In the genomic region with DNA sequence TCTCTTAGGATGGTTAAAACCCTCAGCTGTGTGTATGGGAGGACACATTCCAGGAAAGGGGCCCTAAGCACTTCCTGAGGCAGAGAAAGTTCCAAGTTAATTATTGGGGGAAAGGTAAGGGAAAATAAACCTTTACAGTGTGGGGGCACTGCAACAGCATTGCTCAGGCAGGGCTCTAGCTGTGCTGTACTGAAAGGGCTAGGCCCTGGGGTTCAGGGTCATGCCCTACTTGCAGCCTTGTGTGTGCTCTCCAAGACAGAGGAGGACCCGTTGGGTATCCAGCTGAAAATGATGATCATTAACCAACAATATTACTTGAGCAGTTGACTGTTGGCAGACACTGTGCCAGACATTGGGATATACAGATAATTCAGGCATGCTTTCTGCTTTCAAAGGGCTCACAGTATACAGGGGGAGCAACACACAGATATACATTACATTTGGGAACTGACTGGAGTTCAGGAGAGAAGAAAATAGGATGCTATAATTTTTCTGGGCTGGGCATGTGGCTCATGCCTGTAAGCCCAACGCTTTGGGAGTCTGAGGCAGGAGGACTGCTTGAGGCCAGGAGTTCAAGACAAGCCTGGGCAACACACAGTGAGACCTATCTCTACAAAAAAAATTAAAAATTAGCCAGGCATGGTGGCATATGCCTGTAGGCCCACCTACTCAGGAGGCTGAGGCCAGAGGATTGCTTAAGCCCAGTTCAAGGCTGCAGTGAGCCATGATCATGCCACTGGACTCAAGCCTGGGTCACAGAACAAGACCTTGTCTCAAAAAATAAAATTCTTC, we compare ENCODE assay signal across 2 cellular contexts.
TF ChIP-seq lines count a peak whose summit lies in the region.

No MANE protein-coding gene starts in this region.

TF ChIP-seq in IMR-90, 13 proteins besides CTCF, POLR2A, EP300 and RAD21:
- TF ChIP-seq NFE2L2 (IDR thresholded peaks at IDR 0.05; ENCODE audit: low read depth, low read length) (no peak), MAFK (IDR thresholded peaks at IDR 0.05; ENCODE audit: low read depth, low read length) (no peak), CEBPB (IDR thresholded peaks at IDR 0.05; ENCODE audit: low read depth, low read length) (no peak), SMC3 (IDR thresholded peaks at IDR 0.05; ENCODE audit: low read depth, low read length) (no peak), MAZ (IDR thresholded peaks at IDR 0.05; ENCODE audit: borderline replicate concordance, low read depth, low read length) (no peak), MXI1 (IDR thresholded peaks at IDR 0.05; ENCODE audit: borderline replicate concordance, low read depth, low read length) (no peak)
- TF ChIP-seq, protein P1, sequence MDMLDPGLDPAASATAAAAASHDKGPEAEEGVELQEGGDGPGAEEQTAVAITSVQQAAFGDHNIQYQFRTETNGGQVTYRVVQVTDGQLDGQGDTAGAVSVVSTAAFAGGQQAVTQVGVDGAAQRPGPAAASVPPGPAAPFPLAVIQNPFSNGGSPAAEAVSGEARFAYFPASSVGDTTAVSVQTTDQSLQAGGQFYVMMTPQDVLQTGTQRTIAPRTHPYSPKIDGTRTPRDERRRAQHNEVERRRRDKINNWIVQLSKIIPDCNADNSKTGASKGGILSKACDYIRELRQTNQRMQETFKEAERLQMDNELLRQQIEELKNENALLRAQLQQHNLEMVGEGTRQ (IDR thresholded peaks at IDR 0.05; ENCODE audit: low read depth, low read length) = no peak
TF ChIP-seq in IMR-90: peak in this region for 0.

TF ChIP-seq in K562, 482 proteins besides CTCF, POLR2A, EP300 and RAD21:
- TF ChIP-seq POLR2AphosphoS2 (IDR thresholded peaks at IDR 0.05; ENCODE audit: low read length) (no peak), NCOA2 (IDR thresholded peaks at IDR 0.05; ENCODE audit: partially characterized antibody in 2 of 2) (no peak), CHD1 (IDR thresholded peaks at IDR 0.05; ENCODE audit: low read length) (no peak), POLR2B (IDR thresholded peaks at IDR 0.05; ENCODE audit: low read depth, partially characterized antibody) (no peak), MYNN (IDR thresholded peaks at IDR 0.05) (no peak), MYNN (CRISPR knock-in tag; IDR thresholded peaks at IDR 0.05) (no peak), ERF (CRISPR knock-in tag; IDR thresholded peaks at IDR 0.05) (no peak), ZNF3 (CRISPR knock-in tag; IDR thresholded peaks at IDR 0.05) (no peak), CBFA2T2 (conservative IDR thresholded peaks at IDR 0.05) (no peak), ZBTB17 (CRISPR knock-in tag; IDR thresholded peaks at IDR 0.05) (no peak), NFE2L1 (tag; IDR thresholded peaks at IDR 0.05; ENCODE audit: borderline replicate concordance, low read depth) (no peak), E2F8 (IDR thresholded peaks at IDR 0.05; ENCODE audit: low read depth, partially characterized antibody) (no peak), SOX6 (IDR thresholded peaks at IDR 0.05) (no peak), DMBX1 (CRISPR knock-in tag; IDR thresholded peaks at IDR 0.05; ENCODE audit: borderline replicate concordance) (no peak), ZZZ3 (IDR thresholded peaks at IDR 0.05) (no peak), YY1 (IDR thresholded peaks at IDR 0.05; ENCODE audit: borderline replicate concordance in 1 of 3, control insufficient read depth in 1 of 3, extremely low read depth in 1 of 3, insufficient read depth in 3 of 3, insufficient read length in 1 of 3, insufficient replicate concordance in 2 of 3, low read depth in 1 of 3, low read length in 2 of 3) (no peak), CREB5 (CRISPR knock-in tag; IDR thresholded peaks at IDR 0.05) (no peak)
- TF ChIP-seq, protein P2, sequence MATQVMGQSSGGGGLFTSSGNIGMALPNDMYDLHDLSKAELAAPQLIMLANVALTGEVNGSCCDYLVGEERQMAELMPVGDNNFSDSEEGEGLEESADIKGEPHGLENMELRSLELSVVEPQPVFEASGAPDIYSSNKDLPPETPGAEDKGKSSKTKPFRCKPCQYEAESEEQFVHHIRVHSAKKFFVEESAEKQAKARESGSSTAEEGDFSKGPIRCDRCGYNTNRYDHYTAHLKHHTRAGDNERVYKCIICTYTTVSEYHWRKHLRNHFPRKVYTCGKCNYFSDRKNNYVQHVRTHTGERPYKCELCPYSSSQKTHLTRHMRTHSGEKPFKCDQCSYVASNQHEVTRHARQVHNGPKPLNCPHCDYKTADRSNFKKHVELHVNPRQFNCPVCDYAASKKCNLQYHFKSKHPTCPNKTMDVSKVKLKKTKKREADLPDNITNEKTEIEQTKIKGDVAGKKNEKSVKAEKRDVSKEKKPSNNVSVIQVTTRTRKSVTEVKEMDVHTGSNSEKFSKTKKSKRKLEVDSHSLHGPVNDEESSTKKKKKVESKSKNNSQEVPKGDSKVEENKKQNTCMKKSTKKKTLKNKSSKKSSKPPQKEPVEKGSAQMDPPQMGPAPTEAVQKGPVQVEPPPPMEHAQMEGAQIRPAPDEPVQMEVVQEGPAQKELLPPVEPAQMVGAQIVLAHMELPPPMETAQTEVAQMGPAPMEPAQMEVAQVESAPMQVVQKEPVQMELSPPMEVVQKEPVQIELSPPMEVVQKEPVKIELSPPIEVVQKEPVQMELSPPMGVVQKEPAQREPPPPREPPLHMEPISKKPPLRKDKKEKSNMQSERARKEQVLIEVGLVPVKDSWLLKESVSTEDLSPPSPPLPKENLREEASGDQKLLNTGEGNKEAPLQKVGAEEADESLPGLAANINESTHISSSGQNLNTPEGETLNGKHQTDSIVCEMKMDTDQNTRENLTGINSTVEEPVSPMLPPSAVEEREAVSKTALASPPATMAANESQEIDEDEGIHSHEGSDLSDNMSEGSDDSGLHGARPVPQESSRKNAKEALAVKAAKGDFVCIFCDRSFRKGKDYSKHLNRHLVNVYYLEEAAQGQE (CRISPR knock-in tag; IDR thresholded peaks at IDR 0.05; ENCODE audit: low read depth) = no peak
